ENCODE assay signal across 8 cellular contexts in genomic region chr6:104941694-104942177, GRCh38. TPM values are rescaled to one million over a fixed set of nuclear protein-coding genes. Genes with fewer than 3 reads are reported as not detected.
DNase-seq lines count a peak whose midpoint lies in the region; ATAC-seq lines count a peak whose summit lies in the region.

No MANE protein-coding gene starts in this region.

- ATAC-seq in HG02852 (IDR thresholded peaks at IDR 0.05; ENCODE audit: unreplicated experiment): peak; percentile 17
- no peak for ATAC-seq in naive thymus-derived CD4-positive, alpha-beta T cell
- no peak for ATAC-seq in HG03469 (IDR thresholded peaks at IDR 0.05; ENCODE audit: unreplicated experiment)
- no peak for ATAC-seq in GM21825 (IDR thresholded peaks at IDR 0.05; ENCODE audit: unreplicated experiment)

- H3K9me3 Mint-ChIP-seq in naive thymus-derived CD4-positive, alpha-beta T cell: peaks cover 0 to 30% (median 14%) of the 10 kb centered on the region in 11 donors

- peaks cover 0 to 11% (median 4%) of the 10 kb centered on the region in 5 donors for H3K36me3 Mint-ChIP-seq in naive thymus-derived CD4-positive, alpha-beta T cell

- CTCF ChIA-PET in naive thymus-derived CD4-positive, alpha-beta T cell (lab: Charles Lee): no interaction called here

- no peak overlapping the region for H3K27ac ChIP-seq in naive thymus-derived CD4-positive, alpha-beta T cell (ENCODE audit: low read depth, low read length)

- H3K9ac ChIP-seq in adipocyte (ENCODE audit: low read length): no peak overlapping the region

- intact Hi-C loops in naive thymus-derived CD4-positive, alpha-beta T cell (cut with micrococcal nuclease): loop anchor here in 1 of 2 donors (2.0 to 5.0 kb wide), 3 partner anchors 15 to 154 kb away; partner anchors contain the start of gene LIN28B

- peak overlapping the region; percentile 41 for H3K4me3 ChIP-seq in adipocyte (ENCODE audit: low read length)
- no peak overlapping the region for H3K4me3 ChIP-seq in naive thymus-derived CD4-positive, alpha-beta T cell (ENCODE audit: low read length)

- H3K9me3 ChIP-seq in adipocyte (ENCODE audit: control insufficient read depth, low read length): peaks cover 10% of the 10 kb centered on the region
- H3K9me3 ChIP-seq in naive thymus-derived CD4-positive, alpha-beta T cell (ENCODE audit: control insufficient read depth in 2 of 3, low read length in 3 of 3): no peaks in the 10 kb centered on the region

- DNase-seq in DMS114 treated with DMSO at 0.1 percent for 48 hours (lab: John Stamatoyannopoulos, UW; ENCODE audit: unreplicated experiment) (peak; percentile 57), adipocyte (ENCODE audit: low read depth) (no peak), NOMO-1 (lab: John Stamatoyannopoulos, UW; ENCODE audit: unreplicated experiment in 2 of 2) (no peak), medulla oblongata (ENCODE audit: extremely low spot score) (no peak)
- DNase-seq in naive thymus-derived CD4-positive, alpha-beta T cell: no peak

- POLR2A ChIA-PET in naive thymus-derived CD4-positive, alpha-beta T cell (lab: Charles Lee): no interaction called here

- peaks cover 40 to 50% (median 47%) of the 10 kb centered on the region in 5 donors for H3K27me3 Mint-ChIP-seq in naive thymus-derived CD4-positive, alpha-beta T cell

- no peak overlapping the region for H3K27ac Mint-ChIP-seq in naive thymus-derived CD4-positive, alpha-beta T cell

- H3K27me3 ChIP-seq in adipocyte (replicated peaks; ENCODE audit: control insufficient read depth, insufficient read depth, low read length): peaks cover 32% of the 10 kb centered on the region
- peaks cover 6 to 25% of the 10 kb centered on the region in 2 donors for H3K27me3 ChIP-seq in naive thymus-derived CD4-positive, alpha-beta T cell (ENCODE audit: control insufficient read depth in 2 of 2, insufficient read depth in 2 of 2, low read length in 2 of 2)

- H3K36me3 ChIP-seq in adipocyte (ENCODE audit: control insufficient read depth, insufficient read depth, low read length, severe bottlenecking): no peaks in the 10 kb centered on the region
- peaks cover 0 to 3% (median 0%) of the 10 kb centered on the region in 3 experiments for H3K36me3 ChIP-seq in naive thymus-derived CD4-positive, alpha-beta T cell (ENCODE audit: control insufficient read depth in 2 of 3, insufficient read depth in 3 of 3, low read length in 3 of 3)

- H3K4me1 ChIP-seq in adipocyte (ENCODE audit: control insufficient read depth, insufficient read depth, low read length): peaks cover 4% of the 10 kb centered on the region
- H3K4me1 ChIP-seq in naive thymus-derived CD4-positive, alpha-beta T cell (ENCODE audit: control insufficient read depth in 2 of 2, insufficient read depth in 2 of 2, low read length in 2 of 2): no peaks in the 10 kb centered on the region

- peaks cover 0 to 16% (median 7%) of the 10 kb centered on the region in 7 donors for H3K4me1 Mint-ChIP-seq in naive thymus-derived CD4-positive, alpha-beta T cell

- H3K4me3 Mint-ChIP-seq in naive thymus-derived CD4-positive, alpha-beta T cell: peak overlapping the region in 9 of 10 donors; percentile 57 to 71 (median 65)

RNA-seq across cellular contexts. Expression of gene LIN28B, which starts 15.2 kb away (rescaled TPM):
- not detected for total RNA-seq in naive thymus-derived CD4-positive, alpha-beta T cell
- polyA plus RNA-seq in naive thymus-derived CD4-positive, alpha-beta T cell: not detected
